8 cellular contexts compared by ENCODE assay signal in genomic region chr7:2670720-2671391, GRCh38. TPM values are rescaled to one million over a fixed set of nuclear protein-coding genes. Genes with fewer than 3 reads are reported as not detected.
DNase-seq lines count a peak whose midpoint lies in the region; FAIRE-seq and TF ChIP-seq lines count a peak whose summit lies in the region.

No MANE protein-coding gene starts in this region.

- DNase-seq in NCI-H2107 treated with DMSO at 0.1 percent for 48 hours (lab: John Stamatoyannopoulos, UW; ENCODE audit: unreplicated experiment) (peak; percentile 34), NCI-H2107 (lab: John Stamatoyannopoulos, UW) (no peak), Kasumi-1 (lab: John Stamatoyannopoulos, UW) (peak; percentile 43 to 44), SHP77 treated with DMSO at 0.1 percent for 48 hours (lab: John Stamatoyannopoulos, UW) (peak; percentile 46), frontal cortex (ENCODE audit: low spot score in 2 of 2) (peak; percentile 71 to 82), posterior cingulate gyrus (peak in 8 of 10 donors; percentile 63 to 96 (median 72)), uterus (peak in 1 of 2 donors; percentile 59)
- DNase-seq in activated effector memory CD4-positive, alpha-beta T cell treated with anti-CD3 and anti-CD28 coated beads, Interleukin-2, amount 50 U/mL, for 16 hours = peak; percentile 87

- H3K4me1 ChIP-seq in uterus = no peaks in the 10 kb centered on the region

- no peak overlapping the region for H3K4me3 ChIP-seq in uterus

- intact Hi-C loops in posterior cingulate gyrus (cut with DNase I) = loop anchor here (1.0 kb wide), 1 partner anchor 38 kb away; no protein-coding TSS in a partner anchor
- intact Hi-C loops in uterus (cut with DNase I; ENCODE audit: low total_unique reads) = no loop called here

- no peaks in the 10 kb centered on the region for H3K9me3 ChIP-seq in uterus

- TF ChIP-seq POLR2A in uterus (IDR thresholded peaks at IDR 0.05) = no peak

- no peaks in the 10 kb centered on the region for H3K27me3 ChIP-seq in uterus

- FAIRE-seq in frontal cortex (lab: Jason Lieb, UNC) = no peak

- H3K27ac ChIP-seq in uterus = no peak overlapping the region

- peak; percentile 56 to 84 (median 76) for TF ChIP-seq CTCF in uterus (IDR thresholded peaks at IDR 0.05)

- H3K36me3 ChIP-seq in uterus = no peaks in the 10 kb centered on the region

RNA-seq across cellular contexts. Expression of gene AMZ1, which starts 17.1 kb away (rescaled TPM):
- 1.6 TPM for total RNA-seq in frontal cortex
- total RNA-seq in uterus = 1 to 10 TPM in 2 of 4 donors, under 1 TPM in 1, not detected in 1; 0.35 to 4.6 (median 4.4) TPM

RNA-seq across cellular contexts. Expression of gene TTYH3, which starts 39.1 kb away (rescaled TPM):
- total RNA-seq in frontal cortex = 29.3 TPM
- 10 to 100 TPM in 2 of 4 donors, 1 to 10 TPM in 2; 3.8 to 47.2 (median 25.2) TPM for total RNA-seq in uterus
